ENCODE assay signal across 21 cellular contexts in genomic region chr12:46553911-46554310, GRCh38.
DNase-seq lines count a peak whose midpoint lies in the region; ATAC-seq, FAIRE-seq and TF ChIP-seq lines count a peak whose summit lies in the region.
"Had no signal": no experiment of that assay in that cellular context is flagged by ENCODE, and none has a peak within 500 bp of the region (broad histone marks: within the 10 kb centered on the region; RNA-seq: fewer than 3 reads in every experiment).

No MANE protein-coding gene starts in this region.

- POLR2A ChIA-PET in A673 (lab: Charles Lee; ENCODE audit: low non-redundant PET), result no interaction called here

- ATAC-seq in GM21529 (IDR thresholded peaks at IDR 0.05; ENCODE audit: unreplicated experiment) (no peak), right lobe of liver (no peak)
- no peak for ATAC-seq in natural killer cell treated with Interleukin-12 subunit alpha and Interleukin-12 subunit beta and Interleukin-15 and Interleukin-18, amount 100 ng/mL, for 72 hours
- ATAC-seq: activated CD4-positive, alpha-beta T cell treated with anti-CD3 and anti-CD28 coated beads for 36 hours; CD8-positive, alpha-beta T cell had no signal

- no TSS peak for BruUV-seq in A673 (replicated peaks; lab: Mats Ljungman, UMichigan)

- H3K9me3 ChIP-seq in A673 (ENCODE audit: low read depth, low read length, poor library complexity, severe bottlenecking) (no peaks in the 10 kb centered on the region), spleen (no peaks in the 10 kb centered on the region), right lobe of liver (no peaks in the 10 kb centered on the region)
- H3K9me3 ChIP-seq: ascending aorta, stomach had no signal

- CTCF ChIA-PET in A673 (lab: Charles Lee), result no interaction called here

- peaks cover 54% of the 10 kb centered on the region for H3K4me1 Mint-ChIP-seq in mesothelial cell of epicardium
- H3K4me1 Mint-ChIP-seq in natural killer cell treated with Interleukin-12 subunit alpha and Interleukin-12 subunit beta and Interleukin-15 and Interleukin-18, amount 100 ng/mL, for 72 hours (ENCODE audit: low read depth in 2 of 2), result peaks cover 26 to 27% of the 10 kb centered on the region in 2 donors

- H3K36me3 Mint-ChIP-seq in mesothelial cell of epicardium, result no peaks in the 10 kb centered on the region
- H3K36me3 Mint-ChIP-seq in natural killer cell treated with Interleukin-12 subunit alpha and Interleukin-12 subunit beta and Interleukin-15 and Interleukin-18, amount 100 ng/mL, for 72 hours, result no peaks in the 10 kb centered on the region
- H3K36me3 Mint-ChIP-seq: CD8-positive, alpha-beta T cell; neural progenitor cell had no signal

- H3K4me3 Mint-ChIP-seq in mesothelial cell of epicardium, result no peak overlapping the region
- H3K4me3 Mint-ChIP-seq in natural killer cell treated with Interleukin-12 subunit alpha and Interleukin-12 subunit beta and Interleukin-15 and Interleukin-18, amount 100 ng/mL, for 72 hours, result no peak overlapping the region
- H3K4me3 Mint-ChIP-seq: activated CD4-positive, alpha-beta T cell treated with anti-CD3 and anti-CD28 coated beads for 36 hours; CD8-positive, alpha-beta T cell; neural progenitor cell had no signal

- DNase-seq in A673 (ENCODE audit: low spot score), result no peak
- peak; percentile 67 for DNase-seq in LHCN-M2 (ENCODE audit: low read depth)
- DNase-seq in mesothelial cell of epicardium (ENCODE audit: low spot score in 2 of 2, unreplicated experiment in 2 of 2), result no peak
- DNase-seq in spleen, result no peak
- no peak for DNase-seq in right lobe of liver
- DNase-seq in natural killer cell treated with Interleukin-12 subunit alpha and Interleukin-12 subunit beta and Interleukin-15 and Interleukin-18, amount 100 ng/mL, for 72 hours (ENCODE audit: low spot score), result no peak
- DNase-seq: activated CD4-positive, alpha-beta T cell treated with anti-CD3 and anti-CD28 coated beads for 36 hours; activated gamma-delta T cell; CD8-positive, alpha-beta T cell; hypothalamus; kidney glomerular epithelial cell; NCI-H1694 treated with DMSO at 0.1 percent for 48 hours; NCI-H510A; retina; stimulated activated CD4-positive, alpha-beta T cell treated with anti-CD3 and anti-CD28 coated beads, Interleukin-2, amount 100 ng/mL, for 24 hours; stomach had no signal

- H3K4me3 ChIP-seq in A673 (ENCODE audit: low read depth, low read length, poor library complexity, severe bottlenecking) (no peak overlapping the region), spleen (no peak overlapping the region), right lobe of liver (no peak overlapping the region)
- H3K4me3 ChIP-seq: ascending aorta, coronary artery, neural progenitor cell, stomach had no signal

- H3K27me3 ChIP-seq in A673 (replicated peaks; ENCODE audit: insufficient read depth, low read depth, low read length, poor library complexity) (no peaks in the 10 kb centered on the region), spleen (replicated peaks in 1 of 7) (no peaks in the 10 kb centered on the region), right lobe of liver (no peaks in the 10 kb centered on the region)
- H3K27me3 ChIP-seq: ascending aorta, neural progenitor cell, stomach had no signal

- H3K27ac Mint-ChIP-seq in mesothelial cell of epicardium, result peak overlapping the region; percentile 97
- H3K27ac Mint-ChIP-seq in natural killer cell treated with Interleukin-12 subunit alpha and Interleukin-12 subunit beta and Interleukin-15 and Interleukin-18, amount 100 ng/mL, for 72 hours, result no peak overlapping the region
- H3K27ac Mint-ChIP-seq: activated CD4-positive, alpha-beta T cell treated with anti-CD3 and anti-CD28 coated beads for 36 hours; CD8-positive, alpha-beta T cell; neural progenitor cell had no signal

- no peaks in the 10 kb centered on the region for H3K27me3 Mint-ChIP-seq in mesothelial cell of epicardium (ENCODE audit: low read depth)
- peaks cover 0 to 2% of the 10 kb centered on the region in 2 donors for H3K27me3 Mint-ChIP-seq in natural killer cell treated with Interleukin-12 subunit alpha and Interleukin-12 subunit beta and Interleukin-15 and Interleukin-18, amount 100 ng/mL, for 72 hours
- H3K27me3 Mint-ChIP-seq: activated CD4-positive, alpha-beta T cell treated with anti-CD3 and anti-CD28 coated beads for 36 hours had no signal

- WGBS in spleen, 5 donors, result 86 to 96% (median 90%) methylated on average over 1 of the region's 1 CpG
- WGBS in right lobe of liver (ENCODE audit: insufficient coverage, low coverage, low lambda C conversion rate, missing lambda C conversion rate), result 80% methylated on average over 1 of the region's 1 CpG

- H3K36me3 ChIP-seq in A673 (ENCODE audit: insufficient read depth, low read length, poor library complexity, severe bottlenecking) (no peaks in the 10 kb centered on the region), spleen (no peaks in the 10 kb centered on the region), right lobe of liver (no peaks in the 10 kb centered on the region)
- H3K36me3 ChIP-seq: ascending aorta, neural progenitor cell, stomach had no signal

- intact Hi-C loops in A673 (cut with micrococcal nuclease; ENCODE audit: unreplicated experiment), result no loop called here
- intact Hi-C loops in spleen (cut with DNase I; ENCODE audit: low total_unique reads), result no loop called here
- intact Hi-C loops in right lobe of liver (cut with DNase I), result no loop called here

- H3K4me1 ChIP-seq in A673 (ENCODE audit: insufficient read depth, low read length, poor library complexity, severe bottlenecking) (peaks cover 93% of the 10 kb centered on the region), spleen (peaks cover 0 to 24% (median 2%) of the 10 kb centered on the region in 6 donors), right lobe of liver (peaks cover 0 to 10% (median 5%) of the 10 kb centered on the region in 4 donors)
- H3K4me1 ChIP-seq: neural progenitor cell had no signal

- TF ChIP-seq POLR2A in spleen (IDR thresholded peaks at IDR 0.05) (no peak), right lobe of liver (IDR thresholded peaks at IDR 0.05) (no peak)

- H3K9me3 Mint-ChIP-seq in mesothelial cell of epicardium, result peaks cover 4% of the 10 kb centered on the region
- H3K9me3 Mint-ChIP-seq in natural killer cell treated with Interleukin-12 subunit alpha and Interleukin-12 subunit beta and Interleukin-15 and Interleukin-18, amount 100 ng/mL, for 72 hours, result peaks cover 6% of the 10 kb centered on the region
- H3K9me3 Mint-ChIP-seq: CD8-positive, alpha-beta T cell; neural progenitor cell had no signal

- H3K27ac ChIP-seq in A673 (ENCODE audit: low read depth, low read length, poor library complexity, severe bottlenecking) (peak overlapping the region; percentile 83), spleen (no peak overlapping the region), right lobe of liver (peak overlapping the region in 1 of 3 donors; percentile 2)
- H3K27ac ChIP-seq: neural progenitor cell had no signal

- FAIRE-seq in endometrium (lab: Jason Lieb, UNC), result peak; percentile 66

- no peak for TF ChIP-seq CTCF in A673 (conservative IDR thresholded peaks at IDR 0.05; ENCODE audit: low read depth, low read length)
- no peak for TF ChIP-seq CTCF in mesothelial cell of epicardium (IDR thresholded peaks at IDR 0.05; ENCODE audit: unreplicated experiment)
- no peak for TF ChIP-seq CTCF in spleen (IDR thresholded peaks at IDR 0.05 in 8 of 11, conservative IDR thresholded peaks at IDR 0.05 in 3 of 11)
- no peak for TF ChIP-seq CTCF in right lobe of liver (IDR thresholded peaks at IDR 0.05)
